In genomic region chr11:132840220-132840619, GRCh38 we compare ENCODE assay signal across 17 cellular contexts.
DNase-seq lines count a peak whose midpoint lies in the region; ATAC-seq and TF ChIP-seq lines count a peak whose summit lies in the region.
"Had no signal": no experiment of that assay in that cellular context is flagged by ENCODE, and none has a peak within 500 bp of the region (broad histone marks: within the 10 kb centered on the region; RNA-seq: fewer than 3 reads in every experiment).

No MANE protein-coding gene starts in this region.

- no peaks in the 10 kb centered on the region for H3K36me3 ChIP-seq in GM23338 (ENCODE audit: insufficient read depth)
- no peaks in the 10 kb centered on the region for H3K36me3 ChIP-seq in mesendoderm (ENCODE audit: control insufficient read depth, insufficient read depth, low read length)

- DNase-seq in GM23338 (ENCODE audit: low spot score) (no peak), mesendoderm (no peak), DMS153 (lab: John Stamatoyannopoulos, UW) (no peak), germinal center (ENCODE audit: low spot score) (no peak)
- DNase-seq: ACHN; CD4-positive, alpha-beta memory T cell; DMS79 treated with DMSO at 0.1 percent for 48 hours; EL; HCEC 1CT; HFFc6; IMR-90; KBM-7 had no signal

- peak overlapping the region; percentile 45 for H3K18ac ChIP-seq in mesendoderm (ENCODE audit: low read length)

- H3K4me1 ChIP-seq in GM23338 (ENCODE audit: insufficient read depth) (peaks cover 20% of the 10 kb centered on the region), mesendoderm (ENCODE audit: control insufficient read depth, low read depth, low read length) (no peaks in the 10 kb centered on the region)

- no peak overlapping the region for H3K56ac ChIP-seq in mesendoderm (ENCODE audit: low read length)

- no peak overlapping the region for H3K4me3 ChIP-seq in GM23338
- no peak overlapping the region for H3K4me3 ChIP-seq in mesendoderm (ENCODE audit: low read length)

- no peak overlapping the region for H3K9ac ChIP-seq in mesendoderm (ENCODE audit: low read length)

- H3K4me1 Mint-ChIP-seq in GM23338: peaks cover 32% of the 10 kb centered on the region
- H3K4me1 Mint-ChIP-seq: CD4-positive, alpha-beta memory T cell had no signal

- H2AFZ ChIP-seq in GM23338: no peak overlapping the region

- no peak overlapping the region for H3K23ac ChIP-seq in mesendoderm (ENCODE audit: low read length)

- no peak overlapping the region for H2BK120ac ChIP-seq in mesendoderm (ENCODE audit: low read depth, low read length)

- H3K27me3 ChIP-seq in GM23338 (ENCODE audit: insufficient read depth) (no peaks in the 10 kb centered on the region), mesendoderm (ENCODE audit: insufficient read depth, low read length, poor library complexity) (no peaks in the 10 kb centered on the region)

- H2BK15ac ChIP-seq in mesendoderm (replicated peaks; ENCODE audit: low read depth): no peak overlapping the region

- no peak overlapping the region for H3K27ac Mint-ChIP-seq in GM23338
- H3K27ac Mint-ChIP-seq: CD4-positive, alpha-beta memory T cell had no signal

- H3K79me1 ChIP-seq in mesendoderm (ENCODE audit: low read length): no peaks in the 10 kb centered on the region

- TF ChIP-seq CTCF in GM23338 (conservative IDR thresholded peaks at IDR 0.05; ENCODE audit: low read depth in 2 of 2): no peak

- H3K4me2 ChIP-seq in GM23338: peak overlapping the region; percentile 6; the same call in 1 of the 2 replicates
- H3K4me2 ChIP-seq in mesendoderm (ENCODE audit: low read length): no peak overlapping the region

- ATAC-seq in GM23338 (peak; percentile 81), GM21723 (IDR thresholded peaks at IDR 0.05; ENCODE audit: unreplicated experiment) (no peak)
- no peak for ATAC-seq in activated CD4-positive, CD25-positive, alpha-beta regulatory T cell treated with anti-CD3 and anti-CD28 coated beads, Interleukin-2, amount 50 U/mL, for 24 hours

- H3K27me3 Mint-ChIP-seq in GM23338 (ENCODE audit: insufficient read depth, low read depth, poor library complexity): peaks cover 6% of the 10 kb centered on the region
- H3K27me3 Mint-ChIP-seq: CD4-positive, alpha-beta memory T cell had no signal

- no peaks in the 10 kb centered on the region for H3F3A ChIP-seq in GM23338 (replicated peaks; ENCODE audit: low read depth)

- no peaks in the 10 kb centered on the region for H3K36me3 Mint-ChIP-seq in GM23338 (ENCODE audit: low read depth)
- H3K36me3 Mint-ChIP-seq: CD4-positive, alpha-beta memory T cell had no signal

- H3K79me2 ChIP-seq in GM23338 (replicated peaks; ENCODE audit: insufficient read depth) (no peaks in the 10 kb centered on the region), mesendoderm (ENCODE audit: control insufficient read depth, insufficient read depth, low read length) (no peaks in the 10 kb centered on the region)

- H3K4me3 Mint-ChIP-seq in GM23338: no peak overlapping the region
- H3K4me3 Mint-ChIP-seq: CD4-positive, alpha-beta memory T cell; HFFc6 had no signal

- no peak overlapping the region for H3K4ac ChIP-seq in mesendoderm (ENCODE audit: low read depth, low read length)

- H2BK5ac ChIP-seq in mesendoderm (ENCODE audit: low read length): no peak overlapping the region

- H2AK5ac ChIP-seq in mesendoderm (ENCODE audit: low read length): no peak overlapping the region

- H4K20me1 ChIP-seq in GM23338 (replicated peaks; ENCODE audit: insufficient read depth): no peaks in the 10 kb centered on the region

- H3K9me3 Mint-ChIP-seq in GM23338: no peaks in the 10 kb centered on the region
- H3K9me3 Mint-ChIP-seq: HFFc6 had no signal

- H3K9me2 ChIP-seq in GM23338 (ENCODE audit: insufficient read depth): no peaks in the 10 kb centered on the region; the same call in 1 of the 2 replicates

- no CpG with 5 or more reads among the region's 5 CpGs for WGBS in mesendoderm (ENCODE audit: extremely low coverage, insufficient coverage, low lambda C conversion rate)

- H3K27ac ChIP-seq in GM23338 (ENCODE audit: low read depth) (no peak overlapping the region), angular gyrus (ENCODE audit: low read depth, low read length) (peak overlapping the region; percentile 56), mesendoderm (ENCODE audit: low read depth, low read length) (no peak overlapping the region)
- H3K27ac ChIP-seq: C4-2B, HL-60 had no signal

- no peak overlapping the region for H4K8ac ChIP-seq in mesendoderm (ENCODE audit: low read depth, low read length)

- H4K5ac ChIP-seq in mesendoderm (ENCODE audit: low read length): no peak overlapping the region

TF ChIP-seq in GM23338, 12 proteins besides CTCF, POLR2A, EP300 and RAD21:
- TF ChIP-seq JUNB (IDR thresholded peaks at IDR 0.05; ENCODE audit: unreplicated experiment) (no peak), EZH2 (IDR thresholded peaks at IDR 0.05; ENCODE audit: low read depth, unreplicated experiment) (no peak), NANOG (IDR thresholded peaks at IDR 0.05; ENCODE audit: borderline replicate concordance) (no peak), CREB1 (CRISPR knock-in tag; IDR thresholded peaks at IDR 0.05; ENCODE audit: low read depth) (no peak), STAT1 (IDR thresholded peaks at IDR 0.05; ENCODE audit: unreplicated experiment) (no peak), EZH2phosphoT487 (IDR thresholded peaks at IDR 0.05; ENCODE audit: unreplicated experiment) (no peak), REST (IDR thresholded peaks at IDR 0.05; ENCODE audit: unreplicated experiment) (no peak), ZNF114 (CRISPR knock-in tag; IDR thresholded peaks at IDR 0.05) (no peak)
